ENCODE assay signal across 14 cellular contexts in genomic region chr16:72657791-72658190, GRCh38.
A peak's percentile ranks its signal among the peaks of the same experiment; 100 is the strongest.
DNase-seq lines count a peak whose midpoint lies in the region; ATAC-seq, FAIRE-seq and TF ChIP-seq lines count a peak whose summit lies in the region.
"Had no signal": no experiment of that assay in that cellular context is flagged by ENCODE, and none has a peak within 500 bp of the region (broad histone marks: within the 10 kb centered on the region; RNA-seq: fewer than 3 reads in every experiment).

No MANE protein-coding gene starts in this region.

- H4K20me1 ChIP-seq in KMS-11 (ENCODE audit: insufficient read depth) = no peaks in the 10 kb centered on the region

- no peaks in the 10 kb centered on the region for H3K36me3 ChIP-seq in KMS-11 (ENCODE audit: insufficient read depth)
- H3K36me3 ChIP-seq: SJSA1, upper lobe of right lung had no signal

- H3K27me3 ChIP-seq in KMS-11 (ENCODE audit: insufficient read depth, low read depth) = no peaks in the 10 kb centered on the region
- H3K27me3 ChIP-seq: SJSA1, upper lobe of right lung had no signal

- H3K4me2 ChIP-seq in KMS-11 = peak overlapping the region; percentile 46

- H3K9me3 Mint-ChIP-seq in activated naive CD4-positive, alpha-beta T cell treated with anti-CD3 and anti-CD28 coated beads for 36 hours = peaks cover 3% of the 10 kb centered on the region

- no peak for FAIRE-seq in D721Med (lab: Jason Lieb, UNC)
- FAIRE-seq: endothelial cell of umbilical vein, islet of Langerhans had no signal

- TF ChIP-seq CTCF in KMS-11 (conservative IDR thresholded peaks at IDR 0.05; ENCODE audit: low read depth, low read length) (no peak), D721Med (IDR thresholded peaks at IDR 0.05; ENCODE audit: insufficient read depth, missing control alignments) (no peak)

- H3K27ac ChIP-seq in KMS-11 = peak overlapping the region; percentile 48
- H3K27ac ChIP-seq: SJSA1, upper lobe of right lung had no signal

- intact Hi-C loops in sciatic nerve (cut with DNase I) = no loop called here
- intact Hi-C loops in activated naive CD4-positive, alpha-beta T cell treated with anti-CD3 and anti-CD28 coated beads for 36 hours (cut with micrococcal nuclease) = no loop called here

- H3K4me1 ChIP-seq in KMS-11 (ENCODE audit: low read depth, poor library complexity, severe bottlenecking) = peaks cover 54% of the 10 kb centered on the region
- H3K4me1 ChIP-seq: SJSA1, upper lobe of right lung had no signal

- H3K4me1 Mint-ChIP-seq in activated naive CD4-positive, alpha-beta T cell treated with anti-CD3 and anti-CD28 coated beads for 36 hours (ENCODE audit: low read depth) = peaks cover 5% of the 10 kb centered on the region

- H2AFZ ChIP-seq in KMS-11 (ENCODE audit: low read depth) = no peak overlapping the region

- DNase-seq in D721Med (ENCODE audit: insufficient read length, low spot score) (no peak), NCI-H748 treated with DMSO at 0.1 percent for 48 hours (lab: John Stamatoyannopoulos, UW) (no peak), sciatic nerve (ENCODE audit: low spot score) (no peak)
- DNase-seq in activated naive CD4-positive, alpha-beta T cell treated with anti-CD3 and anti-CD28 coated beads for 36 hours = no peak
- DNase-seq: NCI-H1930; stimulated activated CD4-positive, alpha-beta T cell treated with anti-CD3 and anti-CD28 coated beads, Interleukin-4, amount 100 ng/mL, for 24 hours; upper lobe of right lung had no signal

- peaks cover 8% of the 10 kb centered on the region for H3K27me3 Mint-ChIP-seq in activated naive CD4-positive, alpha-beta T cell treated with anti-CD3 and anti-CD28 coated beads for 36 hours (ENCODE audit: low read depth)

- CTCF ChIA-PET in activated naive CD4-positive, alpha-beta T cell treated with anti-CD3 and anti-CD28 coated beads for 36 hours (lab: Charles Lee) = no interaction called here

- ATAC-seq in GM18502 (IDR thresholded peaks at IDR 0.05; ENCODE audit: poor library complexity, unreplicated experiment) (peak; percentile 95), GM19438 (IDR thresholded peaks at IDR 0.05; ENCODE audit: low read depth, unreplicated experiment) (peak; percentile 90), HG02885 (IDR thresholded peaks at IDR 0.05; ENCODE audit: poor library complexity, unreplicated experiment) (peak; percentile 88), sciatic nerve (no peak)
- ATAC-seq: upper lobe of right lung had no signal

- no peak overlapping the region for H3K9ac ChIP-seq in KMS-11

- H3K4me3 Mint-ChIP-seq in activated naive CD4-positive, alpha-beta T cell treated with anti-CD3 and anti-CD28 coated beads for 36 hours = no peak overlapping the region

- H3K4me3 ChIP-seq in KMS-11 (IDR thresholded peaks at IDR 0.05; ENCODE audit: insufficient read depth, low read depth, low read length) = no peak overlapping the region
- H3K4me3 ChIP-seq: SJSA1, upper lobe of right lung had no signal

- peaks cover 23% of the 10 kb centered on the region; the same call in 1 of the 2 replicates for H3K79me2 ChIP-seq in KMS-11 (ENCODE audit: insufficient read depth, low read depth)

- H3K27ac Mint-ChIP-seq in activated naive CD4-positive, alpha-beta T cell treated with anti-CD3 and anti-CD28 coated beads for 36 hours = no peak overlapping the region

- H3K36me3 Mint-ChIP-seq in activated naive CD4-positive, alpha-beta T cell treated with anti-CD3 and anti-CD28 coated beads for 36 hours (ENCODE audit: low read depth) = peaks cover 1% of the 10 kb centered on the region
